In genomic region chr20:24762371-24762770, GRCh38 we compare ENCODE assay signal across 13 cellular contexts.
"Had no signal": no experiment of that assay in that cellular context is flagged by ENCODE, and none has a peak within 500 bp of the region (broad histone marks: within the 10 kb centered on the region; RNA-seq: fewer than 3 reads in every experiment).

No MANE protein-coding gene starts in this region.

- H3K36me3 ChIP-seq: sigmoid colon, WERI-Rb-1 had no signal

- DNase-seq: activated CD4-positive, alpha-beta T cell treated with anti-CD3 and anti-CD28 coated beads, Interleukin-2, amount 50 U/mL, for 4 hours; activated naive CD4-positive, alpha-beta T cell treated with anti-CD3 and anti-CD28 coated beads for 36 hours; activated T-cell treated with anti-CD3 and anti-CD28 coated beads, Interleukin-2, amount 50 U/mL, for 1 hour; effector memory CD4-positive, alpha-beta T cell; immature natural killer cell; kidney glomerular epithelial cell; left ventricle myocardium superior; sigmoid colon; SW 1271; T-helper 2 cell; trophoblast cell had no signal

- H3K4me1 ChIP-seq: sigmoid colon had no signal

- H3K27me3 ChIP-seq: sigmoid colon had no signal

- ATAC-seq: activated T-helper 17 cell treated with anti-CD3 and anti-CD28 coated beads, Interleukin-2, amount 50 U/mL, for 72 hours; left ventricle myocardium superior had no signal

- H3K27ac ChIP-seq: sigmoid colon, WERI-Rb-1 had no signal

- H3K4me3 ChIP-seq: sigmoid colon had no signal
